In the genomic region with DNA sequence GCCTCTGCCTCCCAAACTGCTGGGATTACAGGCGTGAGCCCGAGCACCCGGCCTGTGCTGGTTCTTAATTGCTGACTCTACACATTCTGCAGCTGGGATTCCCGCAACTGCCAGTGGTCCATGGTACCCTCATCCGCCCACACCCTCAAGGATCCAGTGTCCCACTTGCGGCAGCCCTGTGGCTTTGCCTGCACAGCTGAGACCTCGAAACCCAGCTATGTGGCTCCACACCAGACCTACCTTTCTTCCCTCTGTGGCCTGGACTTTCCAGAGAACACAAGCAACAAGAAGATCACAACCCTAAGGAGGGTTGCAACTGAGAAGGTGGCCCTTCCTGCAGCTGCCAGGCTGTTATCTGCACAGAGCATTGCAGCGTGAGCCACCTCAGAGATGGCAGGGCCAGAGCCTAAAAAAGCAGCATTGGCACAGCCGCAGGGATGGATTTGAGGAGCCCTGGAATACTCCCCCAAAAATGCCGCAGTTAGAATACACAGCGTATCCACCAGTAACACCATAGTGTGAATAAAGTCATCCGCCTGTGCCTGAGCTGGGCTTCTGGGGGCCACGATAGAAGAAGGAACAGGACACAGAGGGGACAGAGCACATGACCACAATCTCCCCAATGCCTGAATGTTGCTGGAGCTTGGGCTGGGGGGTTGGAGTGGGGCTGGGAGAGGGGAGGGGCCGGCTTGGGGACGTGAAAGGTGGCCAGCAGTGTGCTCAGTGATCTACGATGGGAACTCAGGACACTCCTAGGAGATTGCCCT, we compare ENCODE assay signal across 16 cellular contexts. TPM values are rescaled to one million over a fixed set of nuclear protein-coding genes. Genes with fewer than 3 reads are reported as not detected.
A peak's percentile ranks its signal among the peaks of the same experiment; 100 is the strongest.
DNase-seq lines count a peak whose midpoint lies in the region; ATAC-seq, FAIRE-seq and TF ChIP-seq lines count a peak whose summit lies in the region.
"Had no signal": no experiment of that assay in that cellular context is flagged by ENCODE, and none has a peak within 500 bp of the region (broad histone marks: within the 10 kb centered on the region; RNA-seq: fewer than 3 reads in every experiment).

No MANE protein-coding gene starts in this region.

- H3K27ac ChIP-seq in HepG2 (ENCODE audit: extremely low read length, insufficient read depth, low read length) (no peak overlapping the region), transverse colon (no peak overlapping the region)
- H3K27ac ChIP-seq: parathyroid adenoma had no signal

- no peak overlapping the region for H3K9ac ChIP-seq in HepG2 (ENCODE audit: insufficient read depth, low read depth, low read length)
- H3K9ac ChIP-seq: parathyroid adenoma, SK-N-SH had no signal

- no peaks in the 10 kb centered on the region for H3K36me3 Mint-ChIP-seq in stimulated activated naive CD8-positive, alpha-beta T cell treated with anti-CD3 and anti-CD28 coated beads, Interleukin-15, Interleukin-2, amounts not matched to agents 100 ng/mL and 50 ng/mL, for 24 hours (ENCODE audit: low read depth)
- H3K36me3 Mint-ChIP-seq: brain, type B pancreatic cell had no signal

- CTCF ChIA-PET in HepG2 (lab: Yijun Ruan, JAX; ENCODE audit: low intra/inter-chr PET ratio, low total read pairs) = no interaction called here

- in situ Hi-C loops in HepG2 (cut with HindIII; ENCODE audit: extremely low pct_ligation_motif_present, low pct_unique_long_range_greater_than_20kb) = no loop called here
- in situ Hi-C loops in transverse colon (cut with MboI; ENCODE audit: low pct_ligation_motif_present in 1 of 4, low pct_unique_long_range_greater_than_20kb in 1 of 4, low sequenced_read_pairs in 3 of 4) = no loop called here

- TF ChIP-seq CTCF in HepG2 (CRISPR knock-in tag; IDR thresholded peaks at IDR 0.05) = no peak
- no peak for TF ChIP-seq CTCF in transverse colon (IDR thresholded peaks at IDR 0.05)

- TF ChIP-seq POLR2A in HepG2 (IDR thresholded peaks at IDR 0.05; ENCODE audit: insufficient read depth in 1 of 2, low read depth in 2 of 2, low read length in 2 of 2) = no peak
- no peak for TF ChIP-seq POLR2A in transverse colon (IDR thresholded peaks at IDR 0.05)

- H3K9me3 ChIP-seq in HepG2 (ENCODE audit: low read length) (no peaks in the 10 kb centered on the region), transverse colon (no peaks in the 10 kb centered on the region)
- H3K9me3 ChIP-seq: SK-N-SH had no signal

- H3K27ac Mint-ChIP-seq in stimulated activated naive CD8-positive, alpha-beta T cell treated with anti-CD3 and anti-CD28 coated beads, Interleukin-15, Interleukin-2, amounts not matched to agents 100 ng/mL and 50 ng/mL, for 24 hours = peak overlapping the region; percentile 89
- H3K27ac Mint-ChIP-seq: brain, type B pancreatic cell had no signal

- H3K4me3 ChIP-seq in HepG2 (replicated peaks in 1 of 3; ENCODE audit: insufficient read depth in 1 of 3, low read depth in 2 of 3, low read length in 3 of 3) = no peak overlapping the region
- no peak overlapping the region for H3K4me3 ChIP-seq in transverse colon

- H2AFZ ChIP-seq in HepG2 (ENCODE audit: low read length) = no peak overlapping the region
- H2AFZ ChIP-seq: parathyroid adenoma had no signal

- intact Hi-C loops in HepG2 (cut with micrococcal nuclease; ENCODE audit: unreplicated experiment) (loop anchor here (5.0 kb wide), 1 partner anchor 76 kb away; no protein-coding TSS in a partner anchor), transverse colon (cut with DNase I; ENCODE audit: low total_unique reads) (no loop called here)

- POLR2A ChIA-PET in HepG2 (lab: Yijun Ruan, JAX) = no interaction called here

- no peaks in the 10 kb centered on the region for H3K36me3 ChIP-seq in HepG2 (replicated peaks in 1 of 2; ENCODE audit: control insufficient read depth in 1 of 2, insufficient read depth in 2 of 2, low read length in 2 of 2)
- no peaks in the 10 kb centered on the region for H3K36me3 ChIP-seq in transverse colon

- no peak for TF ChIP-seq EP300 in HepG2 (IDR thresholded peaks at IDR 0.05; ENCODE audit: low read depth in 2 of 2, low read length in 2 of 2)
- no peak for TF ChIP-seq EP300 in HepG2 (CRISPR knock-in tag; IDR thresholded peaks at IDR 0.05; ENCODE audit: borderline replicate concordance)
- no peak for TF ChIP-seq EP300 in transverse colon (IDR thresholded peaks at IDR 0.05; ENCODE audit: low read depth)

- no peak for ATAC-seq in stimulated activated naive CD8-positive, alpha-beta T cell treated with anti-CD3 and anti-CD28 coated beads, Interleukin-15, Interleukin-2, amounts not matched to agents 100 U/mL and 50 U/mL, for 24 hours
- no peak for ATAC-seq in HepG2
- ATAC-seq in HG02798 (IDR thresholded peaks at IDR 0.05; ENCODE audit: poor library complexity, unreplicated experiment) = no peak
- no peak for ATAC-seq in HG03139 (IDR thresholded peaks at IDR 0.05; ENCODE audit: unreplicated experiment)

- no peaks in the 10 kb centered on the region for H3K79me2 ChIP-seq in HepG2 (ENCODE audit: insufficient read depth, low read length)
- H3K79me2 ChIP-seq: parathyroid adenoma had no signal

- H3K27me3 ChIP-seq in HepG2 (ENCODE audit: control insufficient read depth in 1 of 2, insufficient read depth in 2 of 2, low read length in 2 of 2) (peaks cover 2 to 46% of the 10 kb centered on the region in 2 experiments; a peak in 3 of 5 replicates), transverse colon (peaks cover 6% of the 10 kb centered on the region)

- BruUV-seq in HepG2 (replicated peaks; lab: Mats Ljungman, UMichigan) = no TSS peak

- no peak for TF ChIP-seq RAD21 in HepG2 (CRISPR knock-in tag; IDR thresholded peaks at IDR 0.05)

- WGBS in HepG2 (ENCODE audit: low lambda C conversion rate) = 43% methylated on average over 16 of the region's 16 CpGs
- WGBS in transverse colon (ENCODE audit: low coverage in 1 of 2), 2 donors = 87 to 100% methylated on average over 5 to 16 of the region's 16 CpGs

- no peak for DNase-seq in stimulated activated naive CD8-positive, alpha-beta T cell treated with anti-CD3 and anti-CD28 coated beads, Interleukin-15, Interleukin-2, amounts not matched to agents 100 U/mL and 50 U/mL, for 24 hours
- DNase-seq in activated CD8-positive, alpha-beta memory T cell treated with anti-CD3 and anti-CD28 coated beads, Interleukin-2, amount 50 U/mL, for 48 hours = peak; percentile 55
- DNase-seq in HepG2 (ENCODE audit: low spot score) (no peak), transverse colon (peak; percentile 5), RPMI8226 (no peak)
- DNase-seq: DMS79 treated with DMSO at 0.1 percent for 48 hours, foreskin melanocyte, mesenchymal stem cell, NCI-H1092 treated with DMSO at 0.1 percent for 48 hours, SK-N-SH had no signal

- no peaks in the 10 kb centered on the region for H3K9me3 Mint-ChIP-seq in stimulated activated naive CD8-positive, alpha-beta T cell treated with anti-CD3 and anti-CD28 coated beads, Interleukin-15, Interleukin-2, amounts not matched to agents 100 ng/mL and 50 ng/mL, for 24 hours
- H3K9me3 Mint-ChIP-seq: type B pancreatic cell had no signal

- H3K4me1 ChIP-seq in HepG2 (ENCODE audit: insufficient read depth, low read length) = no peaks in the 10 kb centered on the region
- no peaks in the 10 kb centered on the region for H3K4me1 ChIP-seq in transverse colon
- H3K4me1 ChIP-seq: parathyroid adenoma had no signal

- H3K4me1 Mint-ChIP-seq in stimulated activated naive CD8-positive, alpha-beta T cell treated with anti-CD3 and anti-CD28 coated beads, Interleukin-15, Interleukin-2, amounts not matched to agents 100 ng/mL and 50 ng/mL, for 24 hours (ENCODE audit: low read depth) = peaks cover 96% of the 10 kb centered on the region
- H3K4me1 Mint-ChIP-seq: brain had no signal

- H3K27me3 Mint-ChIP-seq in stimulated activated naive CD8-positive, alpha-beta T cell treated with anti-CD3 and anti-CD28 coated beads, Interleukin-15, Interleukin-2, amounts not matched to agents 100 ng/mL and 50 ng/mL, for 24 hours = no peaks in the 10 kb centered on the region
- H3K27me3 Mint-ChIP-seq: brain had no signal

- H3K4me3 Mint-ChIP-seq in stimulated activated naive CD8-positive, alpha-beta T cell treated with anti-CD3 and anti-CD28 coated beads, Interleukin-15, Interleukin-2, amounts not matched to agents 100 ng/mL and 50 ng/mL, for 24 hours = peak overlapping the region; percentile 62
- H3K4me3 Mint-ChIP-seq: brain, type B pancreatic cell had no signal

- H3K4me2 ChIP-seq in HepG2 (ENCODE audit: low read depth, low read length) = no peak overlapping the region
- H3K4me2 ChIP-seq: SK-N-SH had no signal

- no peaks in the 10 kb centered on the region for H4K20me1 ChIP-seq in HepG2 (ENCODE audit: insufficient read depth, low read length)

- FAIRE-seq in HepG2 (lab: Jason Lieb, UNC) = no peak

RNA-seq across cellular contexts. Expression of a gene that starts 1.9 kb away (rescaled TPM):
- total RNA-seq in HepG2 (2016; rRNA removed; fragmentation: Illumina TruSeq; extraction: Trizol) (not detected in 2 replicates), transverse colon (10 to 100 TPM in 1 of 4 donors, 1 to 10 TPM in 2, under 1 TPM in 1; 0.40 to 16.1 (median 2.0) TPM)
- total RNA-seq in HepG2 (2016; cell fraction: cytosol; rRNA removed; fragmentation: Illumina TruSeq; extraction: Trizol; ENCODE audit: low read depth) = not detected in 2 replicates
- 0.04 TPM in 1 of 2 replicates, not detected in the other for total RNA-seq in HepG2 (2016; cell fraction: insoluble cytoplasmic fraction; rRNA removed; fragmentation: Illumina TruSeq; extraction: Trizol)
- not detected in 2 replicates for total RNA-seq in HepG2 (2016; cell fraction: membrane; rRNA removed; fragmentation: Illumina TruSeq; extraction: Trizol)
- total RNA-seq in HepG2 (2016; cell fraction: nucleus; rRNA removed; fragmentation: Illumina TruSeq; extraction: Trizol) = not detected in 2 replicates
- not detected in 2 replicates for polyA plus RNA-seq in HepG2 (2011; rRNA removed)
- 0.04 TPM in 1 of 2 replicates, not detected in the other for polyA plus RNA-seq in HepG2 (2011; cell fraction: cytosol; rRNA removed)
- polyA plus RNA-seq in HepG2 (2011; cell fraction: nucleus; rRNA removed) = 0.05 and 0.06 TPM in 2 replicates
- not detected in 2 replicates for polyA plus RNA-seq in HepG2 (2012)
- not detected in 2 replicates for polyA plus RNA-seq in HepG2 (2016; cell fraction: cytosol; fragmentation: Illumina TruSeq; extraction: Trizol; ENCODE audit: low read depth)
- polyA plus RNA-seq in HepG2 (2016; cell fraction: insoluble cytoplasmic fraction; fragmentation: Illumina TruSeq; extraction: Trizol; ENCODE audit: low read depth) = not detected in 2 replicates
- polyA plus RNA-seq in HepG2 (2016; cell fraction: membrane; fragmentation: Illumina TruSeq; extraction: Trizol; ENCODE audit: low read depth) = not detected in 2 replicates
- 0.18 TPM in 1 of 2 replicates, not detected in the other for polyA plus RNA-seq in HepG2 (2016; cell fraction: nucleus; fragmentation: Illumina TruSeq; extraction: Trizol; ENCODE audit: insufficient read depth, low read depth)
- 0.09 and 0.14 TPM in 2 replicates for polyA minus RNA-seq in HepG2 (2011; rRNA and poly(A)+ RNA removed; ENCODE audit: low replicate concordance)
- polyA minus RNA-seq in HepG2 (2011; cell fraction: cytosol; rRNA and poly(A)+ RNA removed) = not detected in 2 replicates
- not detected in 2 replicates for polyA minus RNA-seq in HepG2 (2011; cell fraction: nucleus; rRNA and poly(A)+ RNA removed)
- polyA plus RNA-seq: SK-N-SH had no signal

RNA-seq across cellular contexts. Expression of a gene that starts 58.4 kb away (rescaled TPM):
- total RNA-seq in HepG2 (2016; rRNA removed; fragmentation: Illumina TruSeq; extraction: Trizol) = 40.7 and 70.5 TPM in 2 replicates
- 13.6 and 14.1 TPM in 2 replicates for total RNA-seq in HepG2 (2016; cell fraction: cytosol; rRNA removed; fragmentation: Illumina TruSeq; extraction: Trizol; ENCODE audit: low read depth)
- 40.7 and 74.0 TPM in 2 replicates for total RNA-seq in HepG2 (2016; cell fraction: insoluble cytoplasmic fraction; rRNA removed; fragmentation: Illumina TruSeq; extraction: Trizol)
- 30.7 and 33.5 TPM in 2 replicates for total RNA-seq in HepG2 (2016; cell fraction: membrane; rRNA removed; fragmentation: Illumina TruSeq; extraction: Trizol)
- total RNA-seq in HepG2 (2016; cell fraction: nucleus; rRNA removed; fragmentation: Illumina TruSeq; extraction: Trizol) = 49.2 and 56.2 TPM in 2 replicates
- 270 and 321 TPM in 2 replicates for polyA plus RNA-seq in HepG2 (2011; rRNA removed)
- polyA plus RNA-seq in HepG2 (2011; cell fraction: cytosol; rRNA removed) = 356 TPM in 2 replicates
- 111 and 119 TPM in 2 replicates for polyA plus RNA-seq in HepG2 (2011; cell fraction: nucleus; rRNA removed)
- polyA plus RNA-seq in HepG2 (2012) = 124 and 196 TPM in 2 replicates
- 18.9 and 24.2 TPM in 2 replicates for polyA plus RNA-seq in HepG2 (2016; cell fraction: cytosol; fragmentation: Illumina TruSeq; extraction: Trizol; ENCODE audit: low read depth)
- polyA plus RNA-seq in HepG2 (2016; cell fraction: insoluble cytoplasmic fraction; fragmentation: Illumina TruSeq; extraction: Trizol; ENCODE audit: low read depth) = 53.1 and 56.4 TPM in 2 replicates
- 32.9 and 35.3 TPM in 2 replicates for polyA plus RNA-seq in HepG2 (2016; cell fraction: membrane; fragmentation: Illumina TruSeq; extraction: Trizol; ENCODE audit: low read depth)
- polyA plus RNA-seq in HepG2 (2016; cell fraction: nucleus; fragmentation: Illumina TruSeq; extraction: Trizol; ENCODE audit: insufficient read depth, low read depth) = 111 and 121 TPM in 2 replicates
- 108 and 408 TPM in 2 replicates for polyA minus RNA-seq in HepG2 (2011; rRNA and poly(A)+ RNA removed; ENCODE audit: low replicate concordance)
- 84.7 and 140 TPM in 2 replicates for polyA minus RNA-seq in HepG2 (2011; cell fraction: cytosol; rRNA and poly(A)+ RNA removed)
- 20.1 and 24.2 TPM in 2 replicates for polyA minus RNA-seq in HepG2 (2011; cell fraction: nucleus; rRNA and poly(A)+ RNA removed)
- total RNA-seq in transverse colon = 1,000 to 10,000 TPM in 3 of 4 donors, 100 to 1,000 TPM in 1; 911 to 2,535 (median 1,776) TPM

Comparison
In these comparisons a context has a peak if more than half of its experiments do, and no peak if none do; other contexts are left out.
1. DNase-seq: peak in activated CD8-positive, alpha-beta memory T cell treated with anti-CD3 and anti-CD28 coated beads, Interleukin-2, amount 50 U/mL, for 48 hours (single experiment) and transverse colon (single experiment); none in stimulated activated naive CD8-positive, alpha-beta T cell treated with anti-CD3 and anti-CD28 coated beads, Interleukin-15, Interleukin-2, amounts not matched to agents 100 U/mL and 50 U/mL, for 24 hours (single experiment), HepG2 (single experiment) and RPMI8226 (single experiment).
2. RNA of a gene that starts 58.4 kb away (total RNA-seq): 911 to 2,535 TPM in transverse colon; 13.6 to 74.0 TPM in HepG2; every median in the first group is over 10 times any median in the second.